ENCODE assay signal across 23 cellular contexts in genomic region chr7:44232396-44232795, GRCh38. TPM values are rescaled to one million over a fixed set of nuclear protein-coding genes. Genes with fewer than 3 reads are reported as not detected.
A peak's percentile ranks its signal among the peaks of the same experiment; 100 is the strongest.
DNase-seq lines count a peak whose midpoint lies in the region; ATAC-seq and TF ChIP-seq lines count a peak whose summit lies in the region.
"Had no signal": no experiment of that assay in that cellular context is flagged by ENCODE, and none has a peak within 500 bp of the region (broad histone marks: within the 10 kb centered on the region; RNA-seq: fewer than 3 reads in every experiment).

No MANE protein-coding gene starts in this region.

- DNase-seq in Right ventricle myocardium inferior (ENCODE audit: missing footprints), result peak; percentile 23
- DNase-seq in heart right ventricle, result no peak
- DNase-seq in HCT116 (ENCODE audit: low read depth, low spot score), result no peak
- no peak for DNase-seq in WTC11 (ENCODE audit: low spot score)
- DNase-seq in OCI-M2 (lab: John Stamatoyannopoulos, UW; ENCODE audit: unreplicated experiment), result no peak
- DNase-seq: 8988T; ACHN; AML-193; BE2C; CD4-positive, alpha-beta T cell; CD8-positive, alpha-beta memory T cell; DMS 273 treated with DMSO at 0.1 percent for 48 hours; DMS53; DMS79 treated with DMSO at 0.1 percent for 48 hours; GF-D8; GOT3 had no signal

- no peak overlapping the region for H3K4me2 ChIP-seq in HCT116 (ENCODE audit: low read length)
- H3K4me2 ChIP-seq: A549; BLaER1 treated with 17β-estradiol and CSF1 and Interleukin-3, amounts not matched to agents 10 nM and 100 nM had no signal

- H3K27ac ChIP-seq in heart right ventricle (no peak overlapping the region), HCT116 (ENCODE audit: low read depth, low read length) (no peak overlapping the region)
- H3K27ac ChIP-seq: A549; BLaER1 treated with 17β-estradiol and CSF1 and Interleukin-3, amounts not matched to agents 10 nM and 100 nM had no signal

- peaks cover 0 to 8% (median 0%) of the 10 kb centered on the region in 9 donors for H3K36me3 ChIP-seq in heart right ventricle
- no peaks in the 10 kb centered on the region for H3K36me3 ChIP-seq in HCT116 (ENCODE audit: control insufficient read depth in 1 of 2, insufficient read depth in 2 of 2, low read length in 2 of 2)
- H3K36me3 ChIP-seq: BE2C; BLaER1 treated with 17β-estradiol and CSF1 and Interleukin-3, amounts not matched to agents 10 nM and 100 nM; HAP-1 had no signal

- H3K27me3 Mint-ChIP-seq in WTC11 (ENCODE audit: low read depth), result no peaks in the 10 kb centered on the region
- H3K27me3 Mint-ChIP-seq: CD4-positive, alpha-beta T cell had no signal

- TF ChIP-seq CTCF in heart right ventricle (IDR thresholded peaks at IDR 0.05) (no peak), HCT116 (IDR thresholded peaks at IDR 0.05 in 2 of 3, conservative IDR thresholded peaks at IDR 0.05 in 1 of 3; ENCODE audit: borderline replicate concordance in 1 of 3, insufficient read depth in 1 of 3, low read depth in 2 of 3, low read length in 2 of 3) (no peak), WTC11 (IDR thresholded peaks at IDR 0.05) (no peak)

- no peak overlapping the region for H2AFZ ChIP-seq in HCT116 (ENCODE audit: low read depth, low read length, poor library complexity, severe bottlenecking)

- ATAC-seq in Right ventricle myocardium inferior, result no peak
- ATAC-seq in heart right ventricle, result no peak
- ATAC-seq in HCT116, result 0 out of 2 replicates have a peak, but pooled peaks have one; percentile 33
- ATAC-seq in WTC11, result no peak; the same call in 1 of the 2 replicates
- no peak for ATAC-seq in HG03159 (IDR thresholded peaks at IDR 0.05; ENCODE audit: unreplicated experiment)
- no peak for ATAC-seq in GM21619 (IDR thresholded peaks at IDR 0.05; ENCODE audit: unreplicated experiment)

- POLR2A ChIA-PET in HCT116 (lab: Charles Lee), result no interaction called here
- POLR2A ChIA-PET in WTC11 (lab: Charles Lee), result no interaction called here

- intact Hi-C loops in Right ventricle myocardium inferior (cut with DNase I) (no loop called here), heart right ventricle (cut with DNase I) (loop anchor here in 2 of 10 donors (10.0 kb wide), 1 partner anchor 332 kb away; no protein-coding TSS in a partner anchor), HCT116 (cut with micrococcal nuclease) (no loop called here)

- H3K4me1 ChIP-seq in heart right ventricle (no peaks in the 10 kb centered on the region), HCT116 (ENCODE audit: control insufficient read depth in 1 of 2, insufficient read depth in 2 of 2, low read length in 2 of 2) (no peaks in the 10 kb centered on the region)
- H3K4me1 ChIP-seq: A549, HAP-1 had no signal

- H3K4me3 ChIP-seq in heart right ventricle (no peak overlapping the region), HCT116 (replicated peaks in 1 of 2; ENCODE audit: low read depth in 1 of 2, low read length in 2 of 2) (no peak overlapping the region)
- H3K4me3 ChIP-seq: A549; BLaER1 treated with 17β-estradiol and CSF1 and Interleukin-3, amounts not matched to agents 10 nM and 100 nM; HAP-1 had no signal

- no peaks in the 10 kb centered on the region for H3K27me3 ChIP-seq in heart right ventricle
- H3K27me3 ChIP-seq in HCT116 (ENCODE audit: insufficient read depth, low read length), result no peaks in the 10 kb centered on the region
- H3K27me3 ChIP-seq: BE2C; BLaER1 treated with 17β-estradiol and CSF1 and Interleukin-3, amounts not matched to agents 10 nM and 100 nM had no signal

- no peak overlapping the region for H3K4me3 Mint-ChIP-seq in WTC11
- H3K4me3 Mint-ChIP-seq: CD14-positive monocyte; CD4-positive, alpha-beta T cell; CD8-positive, alpha-beta memory T cell had no signal

- H4K20me1 ChIP-seq in HCT116 (ENCODE audit: insufficient read depth), result no peaks in the 10 kb centered on the region

- WGBS in heart right ventricle, 2 donors, result 87 to 88% methylated on average over 13 of the region's 13 CpGs

- H3K9me2 ChIP-seq in HCT116 (ENCODE audit: insufficient read depth), result no peaks in the 10 kb centered on the region

- no peaks in the 10 kb centered on the region for H3K36me3 Mint-ChIP-seq in WTC11
- H3K36me3 Mint-ChIP-seq: CD14-positive monocyte; CD8-positive, alpha-beta memory T cell had no signal

- BruUV-seq in HCT116 (replicated peaks; lab: Mats Ljungman, UMichigan), result no TSS peak

- TF ChIP-seq POLR2A in HCT116 (IDR thresholded peaks at IDR 0.05; ENCODE audit: borderline replicate concordance, extremely low read depth, insufficient read depth, insufficient read length), result no peak

- no peak overlapping the region for H3K9ac ChIP-seq in HCT116 (ENCODE audit: low read length)
- H3K9ac ChIP-seq: BLaER1 treated with 17β-estradiol and CSF1 and Interleukin-3, amounts not matched to agents 10 nM and 100 nM had no signal

- H3K4me1 Mint-ChIP-seq in WTC11, result no peaks in the 10 kb centered on the region
- H3K4me1 Mint-ChIP-seq: CD8-positive, alpha-beta memory T cell had no signal

- H3K79me2 ChIP-seq in HCT116 (ENCODE audit: insufficient read depth, low read length), result no peaks in the 10 kb centered on the region

- no peak for TF ChIP-seq RAD21 in HCT116 (IDR thresholded peaks at IDR 0.05; ENCODE audit: low read depth)

- CTCF ChIA-PET in HCT116 (lab: Charles Lee), result no interaction called here
- CTCF ChIA-PET in WTC11 (lab: Charles Lee), result interaction anchor here (0.5 to 1.7 kb wide), 4 partner anchors 8 to 18 kb away, joined by 3 to 9 read pairs (median 3); no protein-coding TSS in a partner anchor

- H3K9me3 Mint-ChIP-seq in WTC11, result no peaks in the 10 kb centered on the region
- H3K9me3 Mint-ChIP-seq: CD14-positive monocyte; CD4-positive, alpha-beta T cell; CD8-positive, alpha-beta memory T cell had no signal

- RAD21 ChIA-PET in HCT116 (lab: Charles Lee; ENCODE audit: low non-redundant PET in 1 of 2, low total read pairs in 2 of 2, uncharacterized antibody in 2 of 2, unreplicated experiment in 2 of 2), result no interaction called here

- H3K9me3 ChIP-seq in heart right ventricle (no peaks in the 10 kb centered on the region), HCT116 (ENCODE audit: control insufficient read depth in 1 of 2, insufficient read depth in 1 of 2, low read depth in 1 of 2, low read length in 2 of 2) (no peaks in the 10 kb centered on the region)
- H3K9me3 ChIP-seq: A549; BE2C; BLaER1 treated with 17β-estradiol and CSF1 and Interleukin-3, amounts not matched to agents 10 nM and 100 nM; HAP-1 had no signal

- H3K27ac Mint-ChIP-seq in WTC11, result peak overlapping the region; percentile 21; the same call in 1 of the 2 replicates
- H3K27ac Mint-ChIP-seq: CD14-positive monocyte; CD4-positive, alpha-beta T cell; CD8-positive, alpha-beta memory T cell had no signal

TF ChIP-seq in HCT116, 20 proteins besides CTCF, POLR2A, EP300 and RAD21:
- TF ChIP-seq SIN3A (IDR thresholded peaks at IDR 0.05; ENCODE audit: low read depth), result no peak
- TF ChIP-seq FOSL1 (IDR thresholded peaks at IDR 0.05; ENCODE audit: low read depth), result no peak
- TF ChIP-seq MAX (IDR thresholded peaks at IDR 0.05), result no peak
- TF ChIP-seq ELF1 (IDR thresholded peaks at IDR 0.05; ENCODE audit: borderline replicate concordance, low read depth), result no peak
- no peak for TF ChIP-seq TCF7L2 (IDR thresholded peaks at IDR 0.05; ENCODE audit: borderline replicate concordance, extremely low read depth, insufficient read depth, insufficient read length)
- TF ChIP-seq SP1 (IDR thresholded peaks at IDR 0.05; ENCODE audit: low read depth), result no peak
- no peak for TF ChIP-seq JUND (IDR thresholded peaks at IDR 0.05)
- no peak for TF ChIP-seq CBX3 (IDR thresholded peaks at IDR 0.05; ENCODE audit: low read depth)
- TF ChIP-seq EZH2phosphoT487 (IDR thresholded peaks at IDR 0.05; ENCODE audit: borderline replicate concordance), result no peak
- no peak for TF ChIP-seq CEBPB (IDR thresholded peaks at IDR 0.05; ENCODE audit: low read depth)
- TF ChIP-seq ZFX (IDR thresholded peaks at IDR 0.05), result no peak
- no peak for TF ChIP-seq EGR1 (IDR thresholded peaks at IDR 0.05; ENCODE audit: low read depth)
TF ChIP-seq in HCT116: peak in this region for 0.

TF ChIP-seq in WTC11, 78 proteins besides CTCF, POLR2A, EP300 and RAD21:
- TF ChIP-seq NR3C1 (CRISPR knock-in tag; conservative IDR thresholded peaks at IDR 0.05; ENCODE audit: low read depth), result no peak
- TF ChIP-seq, protein P1, sequence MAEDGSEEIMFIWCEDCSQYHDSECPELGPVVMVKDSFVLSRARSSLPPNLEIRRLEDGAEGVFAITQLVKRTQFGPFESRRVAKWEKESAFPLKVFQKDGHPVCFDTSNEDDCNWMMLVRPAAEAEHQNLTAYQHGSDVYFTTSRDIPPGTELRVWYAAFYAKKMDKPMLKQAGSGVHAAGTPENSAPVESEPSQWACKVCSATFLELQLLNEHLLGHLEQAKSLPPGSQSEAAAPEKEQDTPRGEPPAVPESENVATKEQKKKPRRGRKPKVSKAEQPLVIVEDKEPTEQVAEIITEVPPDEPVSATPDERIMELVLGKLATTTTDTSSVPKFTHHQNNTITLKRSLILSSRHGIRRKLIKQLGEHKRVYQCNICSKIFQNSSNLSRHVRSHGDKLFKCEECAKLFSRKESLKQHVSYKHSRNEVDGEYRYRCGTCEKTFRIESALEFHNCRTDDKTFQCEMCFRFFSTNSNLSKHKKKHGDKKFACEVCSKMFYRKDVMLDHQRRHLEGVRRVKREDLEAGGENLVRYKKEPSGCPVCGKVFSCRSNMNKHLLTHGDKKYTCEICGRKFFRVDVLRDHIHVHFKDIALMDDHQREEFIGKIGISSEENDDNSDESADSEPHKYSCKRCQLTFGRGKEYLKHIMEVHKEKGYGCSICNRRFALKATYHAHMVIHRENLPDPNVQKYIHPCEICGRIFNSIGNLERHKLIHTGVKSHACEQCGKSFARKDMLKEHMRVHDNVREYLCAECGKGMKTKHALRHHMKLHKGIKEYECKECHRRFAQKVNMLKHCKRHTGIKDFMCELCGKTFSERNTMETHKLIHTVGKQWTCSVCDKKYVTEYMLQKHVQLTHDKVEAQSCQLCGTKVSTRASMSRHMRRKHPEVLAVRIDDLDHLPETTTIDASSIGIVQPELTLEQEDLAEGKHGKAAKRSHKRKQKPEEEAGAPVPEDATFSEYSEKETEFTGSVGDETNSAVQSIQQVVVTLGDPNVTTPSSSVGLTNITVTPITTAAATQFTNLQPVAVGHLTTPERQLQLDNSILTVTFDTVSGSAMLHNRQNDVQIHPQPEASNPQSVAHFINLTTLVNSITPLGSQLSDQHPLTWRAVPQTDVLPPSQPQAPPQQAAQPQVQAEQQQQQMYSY (CRISPR knock-in tag; IDR thresholded peaks at IDR 0.05), result no peak

RNA-seq across cellular contexts. Expression of gene YKT6, which starts 31.6 kb away (rescaled TPM):
- total RNA-seq in Right ventricle myocardium inferior (58.0 TPM), heart right ventricle (10 to 100 TPM; 42.2 to 58.2 (median 47.7) TPM), HCT116 (2021; ENCODE audit: unreplicated experiment) (84.8 TPM), WTC11 (2021) (82.2 to 102 TPM (median 83.7 TPM) in 3 replicates)
- polyA plus RNA-seq in heart right ventricle, result 10 to 100 TPM; 27.7 to 79.6 TPM
- polyA plus RNA-seq in HCT116 (2012), result 58.5 and 60.6 TPM in 2 replicates

RNA-seq across cellular contexts. Expression of gene GCK, which starts 43.2 kb away (rescaled TPM):
- total RNA-seq in Right ventricle myocardium inferior, result 1.8 TPM
- total RNA-seq in heart right ventricle, result 1 to 10 TPM in 6 of 10 donors, under 1 TPM in 4; 0.50 to 3.3 (median 1.2) TPM
- polyA plus RNA-seq in heart right ventricle, result 1 to 10 TPM; 4.7 to 6.0 TPM
- total RNA-seq in HCT116 (2021; ENCODE audit: unreplicated experiment), result 0.34 TPM
- polyA plus RNA-seq in HCT116 (2012), result 0.29 and 0.83 TPM in 2 replicates
- total RNA-seq in WTC11 (2021), result 3.3 to 5.1 TPM (median 4.5 TPM) in 3 replicates
- total RNA-seq: G401 had no signal
- polyA plus RNA-seq: CD14-positive monocyte had no signal
